In the genomic region with DNA sequence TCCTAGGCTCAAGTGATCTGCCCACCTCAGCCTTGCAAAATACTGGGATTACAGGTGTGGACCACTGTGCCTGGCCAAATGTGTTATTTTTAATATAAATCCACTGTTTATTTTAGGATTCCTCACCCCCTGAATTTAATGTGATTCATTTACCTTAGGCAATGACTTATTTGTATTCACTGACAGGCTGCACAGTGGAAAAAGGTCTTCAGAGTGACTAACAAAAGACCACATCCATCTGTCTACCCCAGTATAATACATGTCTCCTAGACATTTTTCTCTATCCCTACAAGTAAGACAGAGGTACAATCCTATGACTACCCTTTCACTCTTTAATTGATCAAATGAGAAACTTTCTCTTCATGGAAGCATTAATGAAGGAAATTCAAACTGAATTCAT, we compare ENCODE assay signal across 25 cellular contexts.
"Had no signal": no experiment of that assay in that cellular context is flagged by ENCODE, and none has a peak within 500 bp of the region (broad histone marks: within the 10 kb centered on the region; RNA-seq: fewer than 3 reads in every experiment).

No MANE protein-coding gene starts in this region.

- FAIRE-seq: RCC 7860, TTC549 had no signal

- H3K4me3 Mint-ChIP-seq: activated CD4-positive, alpha-beta memory T cell treated with anti-CD3 and anti-CD28 coated beads for 36 hours; activated CD4-positive, alpha-beta T cell treated with anti-CD3 and anti-CD28 coated beads, Interleukin-2, amount 10 ng/mL, durations not matched to agents 7 days and 5 days; activated naive CD4-positive, alpha-beta T cell treated with anti-CD3 and anti-CD28 coated beads for 36 hours; activated naive CD8-positive, alpha-beta T cell; activated T-cell treated with anti-CD3 and anti-CD28 coated beads, Interleukin-2, amount 50 U/mL, for 4 hours; T-cell had no signal

- H3K27ac ChIP-seq: KMS-11, VCaP had no signal

- DNase-seq: activated CD4-positive, alpha-beta memory T cell treated with anti-CD3 and anti-CD28 coated beads for 36 hours; activated CD4-positive, alpha-beta T cell treated with anti-CD3 and anti-CD28 coated beads, Interleukin-2, amount 10 ng/mL, durations not matched to agents 7 days and 5 days; activated CD4-positive, CD25-positive, alpha-beta regulatory T cell; activated CD8-positive, alpha-beta memory T cell treated with anti-CD3 and anti-CD28 coated beads for 24 hours; activated gamma-delta T cell; activated naive CD4-positive, alpha-beta T cell treated with anti-CD3 and anti-CD28 coated beads for 36 hours; activated T-cell treated with anti-CD3 and anti-CD28 coated beads, Interleukin-2, amount 50 U/mL, for 4 hours; amygdala; central memory CD4-positive, alpha-beta T cell; MM.1S; NCI-H1105; NCI-H1436; NCI-H1694 treated with DMSO at 0.1 percent for 48 hours; NCI-H2081; NCI-H446; NCI-H524; SHP77 treated with DMSO at 0.1 percent for 48 hours; T-cell; T-helper 2 cell; T1000 had no signal

- H3K4me2 ChIP-seq: KMS-11 had no signal

- H3K9me3 Mint-ChIP-seq: activated CD4-positive, alpha-beta memory T cell treated with anti-CD3 and anti-CD28 coated beads for 36 hours; activated CD4-positive, alpha-beta T cell treated with anti-CD3 and anti-CD28 coated beads, Interleukin-2, amount 10 ng/mL, durations not matched to agents 7 days and 5 days; activated naive CD4-positive, alpha-beta T cell treated with anti-CD3 and anti-CD28 coated beads for 36 hours; activated T-cell treated with anti-CD3 and anti-CD28 coated beads, Interleukin-2, amount 50 U/mL, for 4 hours; T-cell had no signal

- H3K27ac Mint-ChIP-seq: activated CD4-positive, alpha-beta memory T cell treated with anti-CD3 and anti-CD28 coated beads for 36 hours; activated CD4-positive, alpha-beta T cell treated with anti-CD3 and anti-CD28 coated beads, Interleukin-2, amount 10 ng/mL, durations not matched to agents 7 days and 5 days; activated naive CD4-positive, alpha-beta T cell treated with anti-CD3 and anti-CD28 coated beads for 36 hours; activated naive CD8-positive, alpha-beta T cell; T-cell had no signal

- ATAC-seq: activated T-cell treated with anti-CD3 and anti-CD28 coated beads, Interleukin-2, amount 50 U/mL, for 4 hours; T-cell had no signal

- H3K9ac ChIP-seq: KMS-11 had no signal

- H3K36me3 Mint-ChIP-seq: activated CD4-positive, alpha-beta memory T cell treated with anti-CD3 and anti-CD28 coated beads for 36 hours; activated naive CD8-positive, alpha-beta T cell; T-cell had no signal
